In genomic region chr11:66479741-66480115, GRCh38 we compare ENCODE assay signal across 8 cellular contexts. TPM values are rescaled to one million over a fixed set of nuclear protein-coding genes. Genes with fewer than 3 reads are reported as not detected.
A peak's percentile ranks its signal among the peaks of the same experiment; 100 is the strongest.
DNase-seq lines count a peak whose midpoint lies in the region; ATAC-seq and TF ChIP-seq lines count a peak whose summit lies in the region.

No MANE protein-coding gene starts in this region.

- H3K36me3 ChIP-seq in rectal smooth muscle tissue (ENCODE audit: control insufficient read depth, insufficient read depth, low read length), result peaks cover 2% of the 10 kb centered on the region

- H3K4me1 ChIP-seq in rectal smooth muscle tissue (ENCODE audit: control insufficient read depth, insufficient read depth, low read length), result peaks cover 9% of the 10 kb centered on the region

- H3K4me3 ChIP-seq in GM12864 (ENCODE audit: low read depth, low read length) (peak overlapping the region; percentile 87), rectal smooth muscle tissue (ENCODE audit: low read length) (peak overlapping the region; percentile 79)

- H3K9ac ChIP-seq in rectal smooth muscle tissue (ENCODE audit: low read length), result peak overlapping the region; percentile 75

- no peaks in the 10 kb centered on the region for H3K27me3 ChIP-seq in rectal smooth muscle tissue (ENCODE audit: control insufficient read depth, insufficient read depth, low read length)

- H3K4me1 Mint-ChIP-seq in T-helper 17 cell, result peaks cover 21% of the 10 kb centered on the region
- H3K4me1 Mint-ChIP-seq in glutamatergic neuron (ENCODE audit: low read depth, unreplicated experiment), result peaks cover 6% of the 10 kb centered on the region

- peak overlapping the region; percentile 90 for H3K27ac ChIP-seq in rectal smooth muscle tissue (ENCODE audit: low read depth, low read length)

- DNase-seq in GM12864 (ENCODE audit: low read depth), result no peak
- no peak for DNase-seq in T-helper 17 cell
- DNase-seq in glutamatergic neuron, result no peak
- DNase-seq in GM20000 (ENCODE audit: low spot score), result no peak
- no peak for DNase-seq in cerebellar cortex (ENCODE audit: low spot score)

- H3K36me3 Mint-ChIP-seq in T-helper 17 cell (ENCODE audit: low read depth) (no peaks in the 10 kb centered on the region), glutamatergic neuron (ENCODE audit: unreplicated experiment) (no peaks in the 10 kb centered on the region)

- H3K4me3 Mint-ChIP-seq in T-helper 17 cell, result peak overlapping the region; percentile 91
- H3K4me3 Mint-ChIP-seq in glutamatergic neuron (ENCODE audit: unreplicated experiment), result peak overlapping the region; percentile 96

- ATAC-seq in HG03066 (IDR thresholded peaks at IDR 0.05; ENCODE audit: low read depth, unreplicated experiment) (peak; percentile 14), T-helper 17 cell (no peak), GM21825 (IDR thresholded peaks at IDR 0.05; ENCODE audit: unreplicated experiment) (no peak)

- no peaks in the 10 kb centered on the region for H3K27me3 Mint-ChIP-seq in T-helper 17 cell
- H3K27me3 Mint-ChIP-seq in glutamatergic neuron (ENCODE audit: unreplicated experiment), result peaks cover 15% of the 10 kb centered on the region

- no peak for TF ChIP-seq CTCF in GM12864 (IDR thresholded peaks at IDR 0.05; ENCODE audit: low read depth, low read length, missing control alignments)
- no peak for TF ChIP-seq CTCF in glutamatergic neuron (IDR thresholded peaks at IDR 0.05; ENCODE audit: partially characterized antibody, unreplicated experiment)
- TF ChIP-seq CTCF in GM20000 (IDR thresholded peaks at IDR 0.05; ENCODE audit: extremely low read depth, missing control alignments), result no peak

- H3K9me3 Mint-ChIP-seq in glutamatergic neuron (ENCODE audit: unreplicated experiment), result peaks cover 3% of the 10 kb centered on the region

- no peaks in the 10 kb centered on the region for H3K9me3 ChIP-seq in T-helper 17 cell (ENCODE audit: control insufficient read depth, low read length, poor library complexity, severe bottlenecking)

- H3K27ac Mint-ChIP-seq in T-helper 17 cell, result peak overlapping the region; percentile 91
- H3K27ac Mint-ChIP-seq in glutamatergic neuron (ENCODE audit: unreplicated experiment), result peak overlapping the region; percentile 88

RNA-seq across cellular contexts. Expression of gene DPP3, which starts 0.5 kb away (rescaled TPM):
- total RNA-seq in T-helper 17 cell (10 to 100 TPM; 23.9 to 34.0 TPM), glutamatergic neuron (ENCODE audit: unreplicated experiment) (72.0 TPM)

RNA-seq across cellular contexts. Expression of gene PELI3, which starts 13.0 kb away (rescaled TPM):
- total RNA-seq in T-helper 17 cell, result 10 to 100 TPM; 11.3 to 13.3 TPM
- 7.7 TPM for total RNA-seq in glutamatergic neuron (ENCODE audit: unreplicated experiment)

RNA-seq across cellular contexts. Expression of gene BBS1, which starts 30.7 kb away (rescaled TPM):
- total RNA-seq in T-helper 17 cell (10 to 100 TPM; 15.2 to 16.4 TPM), glutamatergic neuron (ENCODE audit: unreplicated experiment) (37.3 TPM)

RNA-seq across cellular contexts. Expression of gene MRPL11, which starts 41.1 kb away (rescaled TPM):
- 10 to 100 TPM; 30.1 to 31.1 TPM for total RNA-seq in T-helper 17 cell
- 27.5 TPM for total RNA-seq in glutamatergic neuron (ENCODE audit: unreplicated experiment)

RNA-seq across cellular contexts. Expression of gene NPAS4, which starts 58.9 kb away (rescaled TPM):
- total RNA-seq in T-helper 17 cell (not detected), glutamatergic neuron (ENCODE audit: unreplicated experiment) (0.78 TPM)
